Comparison of ENCODE assay signal across 8 cellular contexts in genomic region chr16:87485792-87486191, GRCh38. TPM values are rescaled to one million over a fixed set of nuclear protein-coding genes. Genes with fewer than 3 reads are reported as not detected.
DNase-seq lines count a peak whose midpoint lies in the region; ATAC-seq, FAIRE-seq and TF ChIP-seq lines count a peak whose summit lies in the region.
"Not testable (repeated sequence)": the region's sequence is repeated elsewhere in the genome, so short reads cannot be mapped to it uniquely, and the experiment has no call there.

No MANE protein-coding gene starts in this region.

- FAIRE-seq in endothelial cell of umbilical vein (lab: Jason Lieb, UNC), result not testable (repeated sequence)

- not testable (repeated sequence) for TF ChIP-seq CTCF in CD8-positive, alpha-beta T cell (IDR thresholded peaks at IDR 0.05); activated CD8-positive, alpha-beta T cell treated with anti-CD3 and anti-CD28 coated beads for 36 hours (IDR thresholded peaks at IDR 0.05); endothelial cell of umbilical vein (IDR thresholded peaks at IDR 0.05; ENCODE audit: extremely low read depth in 1 of 2, insufficient read depth in 1 of 2, low read depth in 1 of 2, low read length in 2 of 2); osteocyte (IDR thresholded peaks at IDR 0.05); thyroid gland (IDR thresholded peaks at IDR 0.05)
- TF ChIP-seq CTCF in OCI-LY3 (IDR thresholded peaks at IDR 0.05; ENCODE audit: low read depth, low read length), result 0 out of 2 replicates have a peak, but pooled peaks have one; percentile 10

- WGBS in thyroid gland, 2 donors, result 94 to 96% methylated on average over 4 of the region's 4 CpGs

- H3K9ac ChIP-seq in OCI-LY3 (ENCODE audit: low read length); endothelial cell of umbilical vein (replicated peaks; ENCODE audit: extremely low read depth, insufficient read depth, low read length): not testable (repeated sequence)

- peak overlapping the region; percentile 75 for H3K27ac Mint-ChIP-seq in CD8-positive, alpha-beta T cell
- peak overlapping the region; percentile 79 for H3K27ac Mint-ChIP-seq in activated CD8-positive, alpha-beta T cell treated with anti-CD3 and anti-CD28 coated beads for 36 hours
- peak overlapping the region; percentile 92 for H3K27ac Mint-ChIP-seq in activated naive CD8-positive, alpha-beta T cell
- H3K27ac Mint-ChIP-seq in osteocyte (ENCODE audit: unreplicated experiment), result peak overlapping the region; percentile 74

- ATAC-seq in CD8-positive, alpha-beta T cell, result not testable (repeated sequence)
- ATAC-seq in activated CD8-positive, alpha-beta T cell treated with anti-CD3 and anti-CD28 coated beads for 36 hours, result peak; percentile 67

- not testable (repeated sequence) for H3K79me2 ChIP-seq in OCI-LY3 (ENCODE audit: low read length)
- H3K79me2 ChIP-seq in endothelial cell of umbilical vein (ENCODE audit: control insufficient read depth, insufficient read depth, low read length), result peaks cover 82% of the 10 kb centered on the region

- H3K36me3 Mint-ChIP-seq in CD8-positive, alpha-beta T cell, result peaks cover 20% of the 10 kb centered on the region
- not testable (repeated sequence) for H3K36me3 Mint-ChIP-seq in activated CD8-positive, alpha-beta T cell treated with anti-CD3 and anti-CD28 coated beads for 36 hours (ENCODE audit: low read depth)
- peaks cover 12% of the 10 kb centered on the region for H3K36me3 Mint-ChIP-seq in activated naive CD8-positive, alpha-beta T cell
- H3K36me3 Mint-ChIP-seq in osteocyte (ENCODE audit: unreplicated experiment), result peaks cover 12% of the 10 kb centered on the region

- not testable (repeated sequence) for H3K4me2 ChIP-seq in OCI-LY3 (ENCODE audit: low read length)
- H3K4me2 ChIP-seq in endothelial cell of umbilical vein (ENCODE audit: insufficient read depth, low read length), result peak overlapping the region; percentile 73

- POLR2A ChIA-PET in CD8-positive, alpha-beta T cell (lab: Charles Lee); endothelial cell of umbilical vein (lab: Charles Lee): not testable (repeated sequence)
- POLR2A ChIA-PET in activated CD8-positive, alpha-beta T cell treated with anti-CD3 and anti-CD28 coated beads for 36 hours (lab: Charles Lee), result interaction anchor here (0.7 to 2.1 kb wide), 2 partner anchors 21 to 1725 kb away, joined by 3 to 6 read pairs; no protein-coding TSS in a partner anchor

- not testable (repeated sequence) for H3K9me1 ChIP-seq in endothelial cell of umbilical vein (replicated peaks; ENCODE audit: control insufficient read depth, extremely low read depth, insufficient read depth, low read length)

- intact Hi-C loops in CD8-positive, alpha-beta T cell (cut with DNase I, micrococcal nuclease), result loop anchor here in 1 of 2 experiments (2.0 kb wide), 1 partner anchor 19 kb away; no protein-coding TSS in a partner anchor
- intact Hi-C loops in activated CD8-positive, alpha-beta T cell treated with anti-CD3 and anti-CD28 coated beads for 36 hours (cut with micrococcal nuclease); endothelial cell of umbilical vein (cut with micrococcal nuclease); thyroid gland (cut with DNase I): not testable (repeated sequence)

- H3K27me3 ChIP-seq in CD8-positive, alpha-beta T cell (ENCODE audit: insufficient read depth, low read length); OCI-LY3 (ENCODE audit: low read depth, low read length); endothelial cell of umbilical vein (ENCODE audit: control insufficient read depth in 2 of 2, insufficient read depth in 2 of 2, low read length in 2 of 2); thyroid gland: not testable (repeated sequence)

- not testable (repeated sequence) for H3K9me3 Mint-ChIP-seq in CD8-positive, alpha-beta T cell; activated CD8-positive, alpha-beta T cell treated with anti-CD3 and anti-CD28 coated beads for 36 hours; activated naive CD8-positive, alpha-beta T cell (ENCODE audit: low read depth); osteocyte (ENCODE audit: unreplicated experiment)

- not testable (repeated sequence) for H3K36me3 ChIP-seq in CD8-positive, alpha-beta T cell (ENCODE audit: insufficient read depth, low read length); OCI-LY3 (replicated peaks; ENCODE audit: low read depth, low read length); endothelial cell of umbilical vein (ENCODE audit: control insufficient read depth in 2 of 2, extremely low read depth in 1 of 2, insufficient read depth in 2 of 2, low read length in 2 of 2); thyroid gland

- H3K9me3 ChIP-seq in CD8-positive, alpha-beta T cell (ENCODE audit: low read length); OCI-LY3 (ENCODE audit: insufficient read depth, low read length); endothelial cell of umbilical vein (replicated peaks; ENCODE audit: control insufficient read depth, insufficient read depth, low read length); thyroid gland: not testable (repeated sequence)

- peak overlapping the region; percentile 30 for H3K4me3 Mint-ChIP-seq in CD8-positive, alpha-beta T cell
- not testable (repeated sequence) for H3K4me3 Mint-ChIP-seq in activated CD8-positive, alpha-beta T cell treated with anti-CD3 and anti-CD28 coated beads for 36 hours; osteocyte (ENCODE audit: unreplicated experiment)
- H3K4me3 Mint-ChIP-seq in activated naive CD8-positive, alpha-beta T cell, result peak overlapping the region; percentile 71

- not testable (repeated sequence) for H3K27me3 Mint-ChIP-seq in CD8-positive, alpha-beta T cell (ENCODE audit: low read depth); activated CD8-positive, alpha-beta T cell treated with anti-CD3 and anti-CD28 coated beads for 36 hours; activated naive CD8-positive, alpha-beta T cell; osteocyte (ENCODE audit: unreplicated experiment)

- not testable (repeated sequence) for TF ChIP-seq POLR2A in endothelial cell of umbilical vein (IDR thresholded peaks at IDR 0.05; ENCODE audit: low read depth, low read length); thyroid gland (IDR thresholded peaks at IDR 0.05)

- CTCF ChIA-PET in CD8-positive, alpha-beta T cell (lab: Charles Lee), result not testable (repeated sequence)
- CTCF ChIA-PET in activated CD8-positive, alpha-beta T cell treated with anti-CD3 and anti-CD28 coated beads for 36 hours (lab: Charles Lee), result interaction anchor here (0.8 to 1.2 kb wide), 3 partner anchors 8 to 62 kb away, joined by 3 read pairs; no protein-coding TSS in a partner anchor
- CTCF ChIA-PET in endothelial cell of umbilical vein (lab: Charles Lee), result interaction anchor here (1.6 kb wide), 1 partner anchor 69 kb away, joined by 9 read pairs; no protein-coding TSS in a partner anchor

- not testable (repeated sequence) for H3K4me3 ChIP-seq in CD8-positive, alpha-beta T cell (ENCODE audit: low read depth, low read length); OCI-LY3 (ENCODE audit: low read length); endothelial cell of umbilical vein (replicated peaks in 1 of 3; ENCODE audit: insufficient read depth in 1 of 3, low read depth in 1 of 3, low read length in 3 of 3); thyroid gland (replicated peaks in 1 of 3)

- H3K27ac ChIP-seq in CD8-positive, alpha-beta T cell (ENCODE audit: low read depth, low read length); OCI-LY3 (ENCODE audit: low read length); endothelial cell of umbilical vein (ENCODE audit: insufficient read depth, low read depth, low read length): not testable (repeated sequence)
- peak overlapping the region; percentile 72 to 87 (median 76) for H3K27ac ChIP-seq in thyroid gland

- H2AFZ ChIP-seq in OCI-LY3 (ENCODE audit: low read depth, low read length); endothelial cell of umbilical vein (ENCODE audit: low read depth, low read length): not testable (repeated sequence)

- not testable (repeated sequence) for DNase-seq in CD8-positive, alpha-beta T cell; osteocyte (ENCODE audit: extremely low spot score, unreplicated experiment); thyroid gland
- peak; percentile 19 for DNase-seq in activated CD8-positive, alpha-beta T cell treated with anti-CD3 and anti-CD28 coated beads for 36 hours
- DNase-seq in endothelial cell of umbilical vein (ENCODE audit: low read depth, low spot score), result peak; percentile 36
- DNase-seq in iris pigment epithelial cell (ENCODE audit: low read depth), result peak; percentile 36

- not testable (repeated sequence) for H4K20me1 ChIP-seq in OCI-LY3 (ENCODE audit: insufficient read depth, low read length); endothelial cell of umbilical vein (replicated peaks; ENCODE audit: control insufficient read depth, extremely low read depth, insufficient read depth, low read length)

- dilution Hi-C loops in endothelial cell of umbilical vein (cut with MboI; ENCODE audit: extremely low pct_ligation_motif_present, low sequenced_read_pairs), result not testable (repeated sequence)

- H3K4me1 ChIP-seq in CD8-positive, alpha-beta T cell (ENCODE audit: insufficient read depth, low read length), result peaks cover 47% of the 10 kb centered on the region
- not testable (repeated sequence) for H3K4me1 ChIP-seq in OCI-LY3 (ENCODE audit: low read length)
- H3K4me1 ChIP-seq in endothelial cell of umbilical vein (ENCODE audit: control insufficient read depth, extremely low read depth, insufficient read depth, low read length) (peaks cover 52% of the 10 kb centered on the region), thyroid gland (peaks cover 75 to 84% of the 10 kb centered on the region in 2 donors)

- peaks cover 75% of the 10 kb centered on the region for H3K4me1 Mint-ChIP-seq in CD8-positive, alpha-beta T cell (ENCODE audit: low read depth)
- peaks cover 81% of the 10 kb centered on the region for H3K4me1 Mint-ChIP-seq in activated CD8-positive, alpha-beta T cell treated with anti-CD3 and anti-CD28 coated beads for 36 hours (ENCODE audit: low read depth)
- H3K4me1 Mint-ChIP-seq in activated naive CD8-positive, alpha-beta T cell (ENCODE audit: low read depth), result peaks cover 86% of the 10 kb centered on the region
- peaks cover 88% of the 10 kb centered on the region for H3K4me1 Mint-ChIP-seq in osteocyte (ENCODE audit: unreplicated experiment)

- not testable (repeated sequence) for BruUV-seq in endothelial cell of umbilical vein (replicated peaks; lab: Mats Ljungman, UMichigan)

RNA-seq across cellular contexts. Expression of gene ZCCHC14, which starts 7.0 kb away (rescaled TPM):
- total RNA-seq in CD8-positive, alpha-beta T cell, result 10 to 100 TPM; 13.2 TPM
- 1 to 10 TPM; 4.6 to 5.9 TPM for total RNA-seq in activated CD8-positive, alpha-beta T cell treated with anti-CD3 and anti-CD28 coated beads for 36 hours
- total RNA-seq in endothelial cell of umbilical vein (30.9 and 34.0 TPM in 2 replicates), osteocyte (44.8 and 47.7 TPM in 2 replicates), thyroid gland (10 to 100 TPM; 23.0 to 70.0 (median 27.6) TPM)
- polyA plus RNA-seq in endothelial cell of umbilical vein, result 9.5 and 10.1 TPM in 2 replicates
- polyA plus RNA-seq in endothelial cell of umbilical vein (2011; cell fraction: cytosol; rRNA removed), result 7.6 and 7.7 TPM in 2 replicates
- polyA plus RNA-seq in endothelial cell of umbilical vein (2011; cell fraction: nucleus; rRNA removed), result 32.1 and 36.2 TPM in 2 replicates
- polyA plus RNA-seq in endothelial cell of umbilical vein (2012), result 13.0 and 16.4 TPM in 2 replicates
- polyA minus RNA-seq in endothelial cell of umbilical vein, result 14.7 and 15.3 TPM in 2 replicates
- 19.4 TPM for polyA minus RNA-seq in endothelial cell of umbilical vein (2011; cell fraction: cytosol; rRNA and poly(A)+ RNA removed)
- polyA minus RNA-seq in endothelial cell of umbilical vein (2011; cell fraction: nucleus; rRNA and poly(A)+ RNA removed), result 23.9 and 24.1 TPM in 2 replicates
